In genomic region chr4:186698028-186698427, GRCh38 we compare ENCODE assay signal across 1 cellular context.
TF ChIP-seq lines count a peak whose summit lies in the region.

No MANE protein-coding gene starts in this region.

TF ChIP-seq in H1, 55 proteins besides CTCF, POLR2A, EP300 and RAD21 (continued from another document):
- TF ChIP-seq USF2 (IDR thresholded peaks at IDR 0.05; ENCODE audit: low read length) (no peak), NANOG (IDR thresholded peaks at IDR 0.05; ENCODE audit: insufficient read depth, low read depth, low read length, poor library complexity, severe bottlenecking) (no peak), ASH2L (IDR thresholded peaks at IDR 0.05; ENCODE audit: low read length) (no peak), JUN (IDR thresholded peaks at IDR 0.05; ENCODE audit: low read depth, low read length) (no peak), RXRA (IDR thresholded peaks at IDR 0.05; ENCODE audit: insufficient read depth, low read depth, low read length) (no peak), MAFK (IDR thresholded peaks at IDR 0.05; ENCODE audit: low read depth, low read length) (no peak), PHF8 (conservative IDR thresholded peaks at IDR 0.05; ENCODE audit: low read depth, low read length) (no peak), JUND (IDR thresholded peaks at IDR 0.05; ENCODE audit: low read length) (no peak), GTF2F1 (IDR thresholded peaks at IDR 0.05; ENCODE audit: borderline replicate concordance, low read depth, low read length) (no peak), TCF12 (IDR thresholded peaks at IDR 0.05; ENCODE audit: low read depth, low read length) (no peak), YY1 (IDR thresholded peaks at IDR 0.05; ENCODE audit: low read depth, low read length) (no peak), KDM4A (IDR thresholded peaks at IDR 0.05; ENCODE audit: low read depth, low read length, severe bottlenecking) (no peak)
- TF ChIP-seq, protein P1, sequence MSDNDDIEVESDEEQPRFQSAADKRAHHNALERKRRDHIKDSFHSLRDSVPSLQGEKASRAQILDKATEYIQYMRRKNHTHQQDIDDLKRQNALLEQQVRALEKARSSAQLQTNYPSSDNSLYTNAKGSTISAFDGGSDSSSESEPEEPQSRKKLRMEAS (IDR thresholded peaks at IDR 0.05): no peak
- TF ChIP-seq, protein P2, sequence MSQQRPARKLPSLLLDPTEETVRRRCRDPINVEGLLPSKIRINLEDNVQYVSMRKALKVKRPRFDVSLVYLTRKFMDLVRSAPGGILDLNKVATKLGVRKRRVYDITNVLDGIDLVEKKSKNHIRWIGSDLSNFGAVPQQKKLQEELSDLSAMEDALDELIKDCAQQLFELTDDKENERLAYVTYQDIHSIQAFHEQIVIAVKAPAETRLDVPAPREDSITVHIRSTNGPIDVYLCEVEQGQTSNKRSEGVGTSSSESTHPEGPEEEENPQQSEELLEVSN (IDR thresholded peaks at IDR 0.05): no peak
